1 cellular context compared by ENCODE assay signal in the genomic region with DNA sequence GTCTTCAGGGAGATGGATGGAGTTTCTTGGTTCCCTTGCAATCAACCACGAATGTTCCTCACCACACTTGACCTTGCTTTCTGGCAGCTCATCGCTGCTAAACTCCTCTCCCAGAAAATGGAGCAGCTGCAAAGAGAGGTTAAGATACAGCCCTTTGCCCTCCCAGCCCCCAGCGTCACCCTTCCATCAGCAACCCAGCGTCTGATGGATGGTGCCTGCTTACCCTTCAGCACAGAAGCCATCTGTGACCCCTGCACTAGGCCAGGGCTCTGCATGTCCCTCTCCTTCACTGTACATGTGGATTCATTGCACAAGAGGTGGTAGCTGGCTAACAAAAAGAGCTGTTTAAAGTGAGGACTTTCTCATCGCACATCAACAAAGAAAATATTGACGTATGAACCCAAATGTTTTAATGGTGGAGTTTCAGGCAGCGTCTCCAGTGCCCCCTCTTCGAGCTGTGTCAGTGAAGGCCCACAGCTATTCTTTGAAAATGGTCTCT.
TF ChIP-seq lines count a peak whose summit lies in the region.

No MANE protein-coding gene starts in this region.

TF ChIP-seq in K562, 482 proteins besides CTCF, POLR2A, EP300 and RAD21:
- TF ChIP-seq KLF13 (tag; IDR thresholded peaks at IDR 0.05; ENCODE audit: borderline replicate concordance, low read depth), result no peak
- TF ChIP-seq CEBPB (tag; IDR thresholded peaks at IDR 0.05), result 0 out of 2 replicates have a peak, but pooled peaks have one; percentile 24
